ENCODE assay signal across 28 cellular contexts in genomic region chr6:63999613-64000012, GRCh38.
"Had no signal": no experiment of that assay in that cellular context is flagged by ENCODE, and none has a peak within 500 bp of the region (broad histone marks: within the 10 kb centered on the region; RNA-seq: fewer than 3 reads in every experiment).

No MANE protein-coding gene starts in this region.

- ATAC-seq: mucosa of descending colon; naive thymus-derived CD4-positive, alpha-beta T cell; natural killer cell treated with Interleukin-12 subunit alpha and Interleukin-12 subunit beta and Interleukin-15 and Interleukin-18, amount 100 ng/mL, for 72 hours; pancreas; right cardiac atrium; stimulated activated memory B cell treated with anti-CD40 and anti-IgM and Interleukin-4, amounts not matched to agents 10 μg/mL and 1 μg/mL and 100 μg/mL, for 72 hours; stimulated activated naive CD8-positive, alpha-beta T cell treated with anti-CD3 and anti-CD28 coated beads, Interleukin-15, amount 100 ng/mL, for 72 hours had no signal

- H3K27me3 Mint-ChIP-seq: naive thymus-derived CD4-positive, alpha-beta T cell; natural killer cell treated with Interleukin-12 subunit alpha and Interleukin-12 subunit beta and Interleukin-15 and Interleukin-18, amount 100 ng/mL, for 72 hours; stimulated activated memory B cell treated with anti-CD40 and anti-IgM and Interleukin-4, amounts not matched to agents 10 μg/mL and 1 μg/mL and 100 μg/mL, for 72 hours; stimulated activated naive CD8-positive, alpha-beta T cell treated with anti-CD3 and anti-CD28 coated beads, Interleukin-15, amount 100 ng/mL, for 72 hours had no signal

- H3K4me3 ChIP-seq: left ventricle myocardium inferior, lung, mucosa of descending colon, pancreas, prostate gland, sigmoid colon, transverse colon, upper lobe of left lung, vagina had no signal

- H3K36me3 ChIP-seq: left ventricle myocardium inferior, pancreas, prostate gland, sigmoid colon, transverse colon, upper lobe of left lung, vagina had no signal

- DNase-seq: hippocampal formation; immature natural killer cell; kidney; left ventricle myocardium inferior; mesendoderm; mucosa of descending colon; naive thymus-derived CD4-positive, alpha-beta T cell; nucleus accumbens; retina; right cardiac atrium; sigmoid colon; small intestine; stimulated activated CD4-positive, alpha-beta T cell treated with anti-CD3 and anti-CD28 coated beads, Interleukin-1b, Interleukin-23, amount 100 ng/mL, for 48 hours; stimulated activated CD4-positive, alpha-beta T cell treated with anti-CD3 and anti-CD28 coated beads, Interleukin-2, amount 100 ng/mL, for 48 hours; stimulated activated CD4-positive, alpha-beta T cell treated with anti-CD3 and anti-CD28 coated beads, Interleukin-4, amount 100 ng/mL, for 4 hours; stimulated activated CD8-positive, alpha-beta memory T cell treated with anti-CD3 and anti-CD28 coated beads, Interleukin-4, amount 100 ng/mL, for 48 hours; stimulated activated naive CD4-positive, alpha-beta T cell treated with Interleukin-2 at 50 U/mL for 16 hours; stimulated activated naive CD8-positive, alpha-beta T cell treated with anti-CD3 and anti-CD28 coated beads, Interleukin-15, amount 100 ng/mL, for 72 hours; substantia nigra; transverse colon had no signal

- H3K27ac ChIP-seq: left ventricle myocardium inferior, pancreas, prostate gland, sigmoid colon, transverse colon, upper lobe of left lung, vagina had no signal

- H3K27me3 ChIP-seq: pancreas, sigmoid colon, transverse colon, upper lobe of left lung, vagina had no signal

- H3K9me3 ChIP-seq: mucosa of descending colon, pancreas, prostate gland, transverse colon, upper lobe of left lung, vagina had no signal

- H3K4me1 ChIP-seq: left ventricle myocardium inferior, pancreas, prostate gland, transverse colon, upper lobe of left lung, vagina had no signal

- H3K4me3 Mint-ChIP-seq: immature natural killer cell; mesothelial cell of epicardium; naive thymus-derived CD4-positive, alpha-beta T cell; natural killer cell treated with Interleukin-12 subunit alpha and Interleukin-12 subunit beta and Interleukin-15 and Interleukin-18, amount 100 ng/mL, for 72 hours; stimulated activated memory B cell treated with anti-CD40 and anti-IgM and Interleukin-4, amounts not matched to agents 10 μg/mL and 1 μg/mL and 100 μg/mL, for 72 hours; stimulated activated naive CD8-positive, alpha-beta T cell treated with anti-CD3 and anti-CD28 coated beads, Interleukin-15, amount 100 ng/mL, for 72 hours had no signal

- H3K36me3 Mint-ChIP-seq: mesothelial cell of epicardium; naive thymus-derived CD4-positive, alpha-beta T cell; natural killer cell treated with Interleukin-12 subunit alpha and Interleukin-12 subunit beta and Interleukin-15 and Interleukin-18, amount 100 ng/mL, for 72 hours; stimulated activated memory B cell treated with anti-CD40 and anti-IgM and Interleukin-4, amounts not matched to agents 10 μg/mL and 1 μg/mL and 100 μg/mL, for 72 hours had no signal

- H3K4me1 Mint-ChIP-seq: immature natural killer cell; naive thymus-derived CD4-positive, alpha-beta T cell; stimulated activated memory B cell treated with anti-CD40 and anti-IgM and Interleukin-4, amounts not matched to agents 10 μg/mL and 1 μg/mL and 100 μg/mL, for 72 hours; stimulated activated naive CD8-positive, alpha-beta T cell treated with anti-CD3 and anti-CD28 coated beads, Interleukin-15, amount 100 ng/mL, for 72 hours had no signal

- H3K27ac Mint-ChIP-seq: immature natural killer cell; mesothelial cell of epicardium; naive thymus-derived CD4-positive, alpha-beta T cell; natural killer cell treated with Interleukin-12 subunit alpha and Interleukin-12 subunit beta and Interleukin-15 and Interleukin-18, amount 100 ng/mL, for 72 hours; stimulated activated memory B cell treated with anti-CD40 and anti-IgM and Interleukin-4, amounts not matched to agents 10 μg/mL and 1 μg/mL and 100 μg/mL, for 72 hours; stimulated activated naive CD8-positive, alpha-beta T cell treated with anti-CD3 and anti-CD28 coated beads, Interleukin-15, amount 100 ng/mL, for 72 hours had no signal
